17 cellular contexts compared by ENCODE assay signal in the genomic region with DNA sequence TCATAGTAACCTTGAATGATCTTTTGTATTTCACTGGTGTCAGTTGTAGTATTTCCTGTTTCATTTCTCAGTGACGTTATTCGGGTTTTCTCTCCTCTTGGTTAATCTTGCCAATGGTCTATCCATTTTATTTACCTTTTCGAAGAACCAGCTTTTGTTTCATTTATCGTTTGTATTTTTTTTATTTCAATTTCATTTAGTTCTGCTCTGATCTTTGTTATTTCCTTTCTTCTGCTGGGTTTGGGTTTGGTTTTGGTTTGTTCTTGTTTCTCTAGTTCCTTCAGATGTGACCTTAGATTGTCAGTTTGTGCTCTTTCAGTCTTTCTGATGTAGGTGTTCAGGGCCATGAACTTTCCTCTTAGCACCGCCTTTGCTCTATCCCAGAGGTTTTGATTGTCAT. TPM values are rescaled to one million over a fixed set of nuclear protein-coding genes. Genes with fewer than 3 reads are reported as not detected.
A peak's percentile ranks its signal among the peaks of the same experiment; 100 is the strongest.
DNase-seq lines count a peak whose midpoint lies in the region; ATAC-seq and TF ChIP-seq lines count a peak whose summit lies in the region.
"Had no signal": no experiment of that assay in that cellular context is flagged by ENCODE, and none has a peak within 500 bp of the region (broad histone marks: within the 10 kb centered on the region; RNA-seq: fewer than 3 reads in every experiment).

No MANE protein-coding gene starts in this region.

- peaks cover 13 to 14% of the 10 kb centered on the region in 2 donors for H3K9me3 Mint-ChIP-seq in activated T-cell treated with anti-CD3 and anti-CD28 coated beads, Interleukin-2, amount 50 U/mL, for 72 hours
- peaks cover 7% of the 10 kb centered on the region for H3K9me3 Mint-ChIP-seq in activated B cell treated with CpG ODN at 0.5 μM for 24 hours
- H3K9me3 Mint-ChIP-seq: GM23338 had no signal

- H3K36me3 Mint-ChIP-seq in activated T-cell treated with anti-CD3 and anti-CD28 coated beads, Interleukin-2, amount 50 U/mL, for 72 hours (ENCODE audit: insufficient read depth in 2 of 2): peaks cover 38 to 51% of the 10 kb centered on the region in 2 donors
- H3K36me3 Mint-ChIP-seq in activated B cell treated with CpG ODN at 0.5 μM for 24 hours (ENCODE audit: low read depth): peaks cover 86% of the 10 kb centered on the region

- no peaks in the 10 kb centered on the region for H4K20me1 ChIP-seq in SK-N-SH (ENCODE audit: insufficient read depth)

- no peaks in the 10 kb centered on the region for H3K27me3 ChIP-seq in effector memory CD4-positive, alpha-beta T cell (replicated peaks; ENCODE audit: control insufficient read depth, insufficient read depth, low read length, poor library complexity, severe bottlenecking)
- no peaks in the 10 kb centered on the region for H3K27me3 ChIP-seq in thymus (ENCODE audit: control insufficient read depth, insufficient read depth)
- H3K27me3 ChIP-seq in SK-N-SH (ENCODE audit: insufficient read depth): no peaks in the 10 kb centered on the region; the same call in 1 of the 2 replicates
- H3K27me3 ChIP-seq: neutrophil had no signal

- DNase-seq in activated T-cell treated with anti-CD3 and anti-CD28 coated beads, Interleukin-2, amount 50 U/mL, for 72 hours: no peak
- no peak for DNase-seq in activated T-cell treated with anti-CD3 and anti-CD28 coated beads, Interleukin-2, amount 50 U/mL, for 48 hours
- no peak for DNase-seq in activated B cell treated with CpG ODN at 0.5 μM for 24 hours
- no peak for DNase-seq in effector memory CD4-positive, alpha-beta T cell
- DNase-seq in SK-N-SH: no peak
- DNase-seq in KG1 (lab: John Stamatoyannopoulos, UW): no peak
- DNase-seq: ACHN, erythroblast, midbrain, NCI-H146, retina, trophoblast cell had no signal

- peak overlapping the region; percentile 15 for H3K27ac Mint-ChIP-seq in activated T-cell treated with anti-CD3 and anti-CD28 coated beads, Interleukin-2, amount 50 U/mL, for 72 hours
- H3K27ac Mint-ChIP-seq in activated B cell treated with CpG ODN at 0.5 μM for 24 hours: peak overlapping the region; percentile 81
- H3K27ac Mint-ChIP-seq: CD14-positive monocyte, GM23338 had no signal

- TF ChIP-seq RAD21 in SK-N-SH (IDR thresholded peaks at IDR 0.05; ENCODE audit: low read length): no peak

- H3K9me3 ChIP-seq in effector memory CD4-positive, alpha-beta T cell (ENCODE audit: control insufficient read depth, low read length): no peaks in the 10 kb centered on the region
- H3K9me3 ChIP-seq in thymus (ENCODE audit: control insufficient read depth) (no peaks in the 10 kb centered on the region), SK-N-SH (no peaks in the 10 kb centered on the region)
- H3K9me3 ChIP-seq: neutrophil had no signal

- H3K27ac ChIP-seq in effector memory CD4-positive, alpha-beta T cell (ENCODE audit: insufficient read depth, low read length, poor library complexity, severe bottlenecking): no peak overlapping the region
- H3K27ac ChIP-seq in thymus (ENCODE audit: low read depth): peak overlapping the region; percentile 18
- H3K27ac ChIP-seq in SK-N-SH (ENCODE audit: low read depth in 2 of 2, low read length in 1 of 2): no peak overlapping the region
- H3K27ac ChIP-seq: neutrophil had no signal

- no peak overlapping the region for H3K4me2 ChIP-seq in SK-N-SH
- H3K4me2 ChIP-seq: GM23338 had no signal

- intact Hi-C loops in activated B cell treated with CpG ODN at 0.5 μM for 24 hours (cut with micrococcal nuclease): no loop called here

- H3K4me1 Mint-ChIP-seq in activated T-cell treated with anti-CD3 and anti-CD28 coated beads, Interleukin-2, amount 50 U/mL, for 72 hours (ENCODE audit: low read depth): peaks cover 68% of the 10 kb centered on the region
- peaks cover 92% of the 10 kb centered on the region for H3K4me1 Mint-ChIP-seq in activated B cell treated with CpG ODN at 0.5 μM for 24 hours
- H3K4me1 Mint-ChIP-seq: CD14-positive monocyte had no signal

- H3K4me3 ChIP-seq in effector memory CD4-positive, alpha-beta T cell (ENCODE audit: insufficient read depth, low read depth, low read length, poor library complexity, severe bottlenecking): peak overlapping the region; percentile 4
- H3K4me3 ChIP-seq in thymus (ENCODE audit: low read length) (no peak overlapping the region), SK-N-SH (ENCODE audit: low read depth in 2 of 2, low read length in 1 of 2) (no peak overlapping the region)
- H3K4me3 ChIP-seq: GM23338 had no signal

- peak overlapping the region; percentile 20 to 48 for H3K4me3 Mint-ChIP-seq in activated T-cell treated with anti-CD3 and anti-CD28 coated beads, Interleukin-2, amount 50 U/mL, for 72 hours
- peak overlapping the region; percentile 39 for H3K4me3 Mint-ChIP-seq in activated B cell treated with CpG ODN at 0.5 μM for 24 hours
- H3K4me3 Mint-ChIP-seq: CD14-positive monocyte, GM23338 had no signal

- no peaks in the 10 kb centered on the region for H3K27me3 Mint-ChIP-seq in activated T-cell treated with anti-CD3 and anti-CD28 coated beads, Interleukin-2, amount 50 U/mL, for 72 hours (ENCODE audit: low read depth)
- no peaks in the 10 kb centered on the region for H3K27me3 Mint-ChIP-seq in activated B cell treated with CpG ODN at 0.5 μM for 24 hours

- no peak overlapping the region for H2AFZ ChIP-seq in SK-N-SH (ENCODE audit: low read depth)
- H2AFZ ChIP-seq: GM23338 had no signal

- WGBS in thymus: 85% methylated on average over 5 of the region's 5 CpGs
- 12% methylated on average over 5 of the region's 5 CpGs for WGBS in SK-N-SH (ENCODE audit: low lambda C conversion rate)

- no peaks in the 10 kb centered on the region for H3K9me2 ChIP-seq in SK-N-SH

- H3K36me3 ChIP-seq in effector memory CD4-positive, alpha-beta T cell (ENCODE audit: control insufficient read depth, insufficient read depth, low read length): no peaks in the 10 kb centered on the region
- no peaks in the 10 kb centered on the region for H3K36me3 ChIP-seq in thymus (ENCODE audit: control insufficient read depth, insufficient read depth)
- no peaks in the 10 kb centered on the region for H3K36me3 ChIP-seq in SK-N-SH (replicated peaks in 1 of 2; ENCODE audit: control insufficient read depth in 1 of 2, insufficient read depth in 2 of 2, low read length in 1 of 2)

- TF ChIP-seq EP300 in SK-N-SH (IDR thresholded peaks at IDR 0.05; ENCODE audit: borderline replicate concordance in 1 of 2, low read depth in 1 of 2, low read length in 1 of 2): no peak

- TF ChIP-seq CTCF in activated B cell treated with CpG ODN at 0.5 μM for 24 hours (IDR thresholded peaks at IDR 0.05) (no peak), SK-N-SH (IDR thresholded peaks at IDR 0.05) (no peak)

- H3K79me2 ChIP-seq in SK-N-SH (ENCODE audit: insufficient read depth): no peaks in the 10 kb centered on the region

- H3F3A ChIP-seq in SK-N-SH (replicated peaks; ENCODE audit: insufficient read depth): no peaks in the 10 kb centered on the region

- peak; percentile 66 to 76 for ATAC-seq in activated T-cell treated with anti-CD3 and anti-CD28 coated beads, Interleukin-2, amount 50 U/mL, for 72 hours (replicated peaks in 1 of 2)
- ATAC-seq in activated B cell treated with CpG ODN at 0.5 μM for 24 hours (ENCODE audit: low read depth) (no peak), GM19452 (IDR thresholded peaks at IDR 0.05; ENCODE audit: unreplicated experiment) (no peak)
- ATAC-seq: GM23338 had no signal

- H3K9ac ChIP-seq in SK-N-SH: no peak overlapping the region

- CTCF ChIA-PET in activated B cell treated with CpG ODN at 0.5 μM for 24 hours (lab: Charles Lee) (no interaction called here), SK-N-SH (lab: Yijun Ruan, JAX) (no interaction called here)

- POLR2A ChIA-PET in activated B cell treated with CpG ODN at 0.5 μM for 24 hours (lab: Charles Lee) (interaction anchor here (0.7 to 3.1 kb wide), 4 partner anchors 35 to 448 kb away, joined by 3 to 11 read pairs (median 4); a partner anchor contains a TSS), SK-N-SH (lab: Yijun Ruan, JAX) (no interaction called here)

- H3K4me1 ChIP-seq in effector memory CD4-positive, alpha-beta T cell (ENCODE audit: control insufficient read depth, insufficient read depth, low read length, poor library complexity, severe bottlenecking): peaks cover 5% of the 10 kb centered on the region
- no peaks in the 10 kb centered on the region for H3K4me1 ChIP-seq in thymus (ENCODE audit: control insufficient read depth, insufficient read depth, low read length)
- H3K4me1 ChIP-seq in SK-N-SH (ENCODE audit: control insufficient read depth in 1 of 2, insufficient read depth in 2 of 2, low read depth in 1 of 2, low read length in 1 of 2): no peaks in the 10 kb centered on the region

TF ChIP-seq in SK-N-SH, 30 proteins besides CTCF, POLR2A, EP300 and RAD21 (continues in another document):
- TF ChIP-seq MEF2A (IDR thresholded peaks at IDR 0.05; ENCODE audit: borderline replicate concordance, low read depth): no peak
- no peak for TF ChIP-seq SIN3A (IDR thresholded peaks at IDR 0.05; ENCODE audit: borderline replicate concordance, low read depth, low read length)
- no peak for TF ChIP-seq NFIC (IDR thresholded peaks at IDR 0.05; ENCODE audit: borderline replicate concordance)
- TF ChIP-seq, protein P1, sequence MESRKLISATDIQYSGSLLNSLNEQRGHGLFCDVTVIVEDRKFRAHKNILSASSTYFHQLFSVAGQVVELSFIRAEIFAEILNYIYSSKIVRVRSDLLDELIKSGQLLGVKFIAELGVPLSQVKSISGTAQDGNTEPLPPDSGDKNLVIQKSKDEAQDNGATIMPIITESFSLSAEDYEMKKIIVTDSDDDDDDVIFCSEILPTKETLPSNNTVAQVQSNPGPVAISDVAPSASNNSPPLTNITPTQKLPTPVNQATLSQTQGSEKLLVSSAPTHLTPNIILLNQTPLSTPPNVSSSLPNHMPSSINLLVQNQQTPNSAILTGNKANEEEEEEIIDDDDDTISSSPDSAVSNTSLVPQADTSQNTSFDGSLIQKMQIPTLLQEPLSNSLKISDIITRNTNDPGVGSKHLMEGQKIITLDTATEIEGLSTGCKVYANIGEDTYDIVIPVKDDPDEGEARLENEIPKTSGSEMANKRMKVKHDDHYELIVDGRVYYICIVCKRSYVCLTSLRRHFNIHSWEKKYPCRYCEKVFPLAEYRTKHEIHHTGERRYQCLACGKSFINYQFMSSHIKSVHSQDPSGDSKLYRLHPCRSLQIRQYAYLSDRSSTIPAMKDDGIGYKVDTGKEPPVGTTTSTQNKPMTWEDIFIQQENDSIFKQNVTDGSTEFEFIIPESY (IDR thresholded peaks at IDR 0.05; ENCODE audit: borderline replicate concordance, low read depth): no peak

RNA-seq across cellular contexts. Expression of a gene that starts 36.7 kb away (rescaled TPM):
- 100 to 1,000 TPM; 102 to 109 TPM for total RNA-seq in activated T-cell treated with anti-CD3 and anti-CD28 coated beads, Interleukin-2, amount 50 U/mL, for 72 hours
- 295 and 330 TPM in 2 replicates for total RNA-seq in activated B cell treated with CpG ODN at 0.5 μM for 24 hours
- 10.5 TPM for polyA plus RNA-seq in thymus
- polyA plus RNA-seq in SK-N-SH (2012; rRNA removed): 0.71 and 0.75 TPM in 2 replicates
- 0.30 and 0.57 TPM in 2 replicates for polyA plus RNA-seq in SK-N-SH (2012; cell fraction: cytosol; rRNA removed)
- 1.9 and 3.0 TPM in 2 replicates for polyA plus RNA-seq in SK-N-SH (2012; cell fraction: nucleus; rRNA removed)

RNA-seq across cellular contexts. Expression of a gene that starts 42.5 kb away (rescaled TPM):
- total RNA-seq in activated T-cell treated with anti-CD3 and anti-CD28 coated beads, Interleukin-2, amount 50 U/mL, for 72 hours: 100 to 1,000 TPM; 118 to 128 TPM
- total RNA-seq in activated B cell treated with CpG ODN at 0.5 μM for 24 hours: 139 and 147 TPM in 2 replicates
- polyA plus RNA-seq in thymus (42.8 TPM), SK-N-SH (2012; rRNA removed) (7.0 and 10.4 TPM in 2 replicates)
- 8.5 and 10.9 TPM in 2 replicates for polyA plus RNA-seq in SK-N-SH (2012; cell fraction: cytosol; rRNA removed)
- 13.7 and 16.0 TPM in 2 replicates for polyA plus RNA-seq in SK-N-SH (2012; cell fraction: nucleus; rRNA removed)

Comparison
In these comparisons a context has a peak if more than half of its experiments do, and no peak if none do; other contexts are left out.
1. ATAC-seq: peak in activated T-cell treated with anti-CD3 and anti-CD28 coated beads, Interleukin-2, amount 50 U/mL, for 72 hours (2 of 2); none in activated B cell treated with CpG ODN at 0.5 μM for 24 hours (single experiment) and GM19452 (single experiment).